12 cellular contexts compared by ENCODE assay signal in genomic region chr15:58346361-58346760, GRCh38.
A peak's percentile ranks its signal among the peaks of the same experiment; 100 is the strongest.
DNase-seq lines count a peak whose midpoint lies in the region; ATAC-seq and TF ChIP-seq lines count a peak whose summit lies in the region.
"Had no signal": no experiment of that assay in that cellular context is flagged by ENCODE, and none has a peak within 500 bp of the region (broad histone marks: within the 10 kb centered on the region; RNA-seq: fewer than 3 reads in every experiment).

No MANE protein-coding gene starts in this region.

- no peaks in the 10 kb centered on the region for H3K9me3 ChIP-seq in PC-9 (ENCODE audit: insufficient read depth, low read depth)
- no peaks in the 10 kb centered on the region for H3K9me3 ChIP-seq in esophagus muscularis mucosa

- H3K4me3 ChIP-seq in PC-9 (no peak overlapping the region), esophagus muscularis mucosa (no peak overlapping the region)

- H3K4me1 ChIP-seq in PC-9 (replicated peaks; ENCODE audit: insufficient read depth), result peaks cover 23% of the 10 kb centered on the region
- H3K4me1 ChIP-seq in esophagus muscularis mucosa, result peaks cover 0 to 6% (median 0%) of the 10 kb centered on the region in 4 donors

- H2AFZ ChIP-seq in PC-9, result no peak overlapping the region

- intact Hi-C loops in PC-9 (cut with micrococcal nuclease; ENCODE audit: unreplicated experiment) (loop anchor here (1.0 to 5.0 kb wide), 5 partner anchors 14 to 521 kb away; no protein-coding TSS in a partner anchor), esophagus muscularis mucosa (cut with DNase I) (no loop called here)

- 100% methylated on average over 3 of the region's 3 CpGs for WGBS in esophagus muscularis mucosa

- TF ChIP-seq POLR2A in esophagus muscularis mucosa (IDR thresholded peaks at IDR 0.05; ENCODE audit: low read depth), result no peak

- peaks cover 16% of the 10 kb centered on the region; the same call in 1 of the 2 replicates for H3F3A ChIP-seq in PC-9 (ENCODE audit: insufficient read depth, low read depth)

- H3K79me2 ChIP-seq in PC-9 (ENCODE audit: low read depth), result no peaks in the 10 kb centered on the region

- no peaks in the 10 kb centered on the region for H3K36me3 ChIP-seq in PC-9 (ENCODE audit: low read depth)
- no peaks in the 10 kb centered on the region for H3K36me3 ChIP-seq in esophagus muscularis mucosa

- H4K20me1 ChIP-seq in PC-9 (ENCODE audit: insufficient read depth), result no peaks in the 10 kb centered on the region

- ATAC-seq in omental fat pad (ENCODE audit: low FRiP score) (peak; percentile 80), GM21515 (IDR thresholded peaks at IDR 0.05; ENCODE audit: unreplicated experiment) (no peak)

- no TSS peak for BruUV-seq in PC-9 (replicated peaks; lab: Mats Ljungman, UMichigan)

- peak; percentile 90 for DNase-seq in ELF-1 (ENCODE audit: low read depth, low spot score)
- DNase-seq in PC-9, result peak; percentile 84 to 91
- DNase-seq in esophagus muscularis mucosa (ENCODE audit: extremely low spot score), result peak; percentile 62
- no peak for DNase-seq in omental fat pad (ENCODE audit: low spot score)
- no peak for DNase-seq in effector CD8-positive, alpha-beta T cell (lab: John Stamatoyannopoulos, UW)
- DNase-seq in pons (ENCODE audit: low spot score), result no peak
- DNase-seq in activated CD8-positive, alpha-beta memory T cell treated with anti-CD3 and anti-CD28 coated beads, Interleukin-2, amount 50 U/mL, for 48 hours, result no peak
- DNase-seq: activated naive CD4-positive, alpha-beta T cell treated with Interleukin-2 at 50 U/mL for 16 hours; NCI-H524; stimulated activated naive CD4-positive, alpha-beta T cell; T-helper 9 cell had no signal

- H3K9me2 ChIP-seq in PC-9 (ENCODE audit: insufficient read depth), result no peaks in the 10 kb centered on the region

- H3K27ac ChIP-seq in PC-9, result peak overlapping the region; percentile 51
- H3K27ac ChIP-seq in esophagus muscularis mucosa (replicated peaks in 1 of 4), result no peak overlapping the region

- H3K4me2 ChIP-seq in PC-9, result peak overlapping the region; percentile 26; the same call in 1 of the 2 replicates

- CTCF ChIA-PET in PC-9 (lab: Charles Lee), result interaction anchor here (0.8 kb wide), 1 partner anchor 14 kb away, joined by 4 read pairs; no protein-coding TSS in a partner anchor

- H3K27me3 ChIP-seq in PC-9 (ENCODE audit: insufficient read depth, low read depth), result no peaks in the 10 kb centered on the region
- no peaks in the 10 kb centered on the region for H3K27me3 ChIP-seq in esophagus muscularis mucosa

- TF ChIP-seq CTCF in PC-9 (conservative IDR thresholded peaks at IDR 0.05) (no peak), esophagus muscularis mucosa (IDR thresholded peaks at IDR 0.05) (no peak), omental fat pad (IDR thresholded peaks at IDR 0.05) (no peak)

- POLR2A ChIA-PET in PC-9 (lab: Charles Lee; ENCODE audit: unreplicated experiment), result interaction anchor here (0.5 to 0.7 kb wide), 9 partner anchors 28 to 424 kb away, joined by 3 to 11 read pairs (median 6); partner anchors contain the start of gene ADAM10

- TF ChIP-seq EP300 in esophagus muscularis mucosa (IDR thresholded peaks at IDR 0.05), result no peak

Comparison
In these comparisons a context has a peak if more than half of its experiments do, and no peak if none do; other contexts are left out.
1. DNase-seq: peak in ELF-1 (single experiment), PC-9 (2 of 2) and esophagus muscularis mucosa (single experiment); none in omental fat pad (single experiment), effector CD8-positive, alpha-beta T cell (single experiment), pons (single experiment) and activated CD8-positive, alpha-beta memory T cell treated with anti-CD3 and anti-CD28 coated beads, Interleukin-2, amount 50 U/mL, for 48 hours (single experiment).